In genomic region chr4:169900241-169900845, GRCh38 we compare ENCODE assay signal across 27 cellular contexts.
"Had no signal": no experiment of that assay in that cellular context is flagged by ENCODE, and none has a peak within 500 bp of the region (broad histone marks: within the 10 kb centered on the region; RNA-seq: fewer than 3 reads in every experiment).

No MANE protein-coding gene starts in this region.

- H3K9me3 Mint-ChIP-seq: activated naive CD4-positive, alpha-beta T cell treated with anti-CD3 and anti-CD28 coated beads for 36 hours; activated naive CD8-positive, alpha-beta T cell treated with anti-CD3 and anti-CD28 coated beads, Interleukin-2, amount 10 ng/mL, durations not matched to agents 7 days and 5 days had no signal

- H3K9me3 ChIP-seq: body of pancreas, mucosa of descending colon, sigmoid colon, thoracic aorta, upper lobe of right lung had no signal

- H3K4me1 ChIP-seq: body of pancreas, neural progenitor cell, sigmoid colon, upper lobe of right lung had no signal

- DNase-seq: activated CD4-positive, alpha-beta T cell treated with anti-CD3 and anti-CD28 coated beads for 36 hours; activated CD4-positive, alpha-beta T cell treated with anti-CD3 and anti-CD28 coated beads, Interleukin-2, amount 50 U/mL, for 4 hours; activated CD8-positive, alpha-beta memory T cell treated with anti-CD3 and anti-CD28 coated beads for 24 hours; activated CD8-positive, alpha-beta memory T cell treated with anti-CD3 and anti-CD28 coated beads, Interleukin-2, amount 50 U/mL, for 4 hours; activated effector memory CD4-positive, alpha-beta T cell treated with Interleukin-2 at 50 U/mL for 16 hours; activated naive CD4-positive, alpha-beta T cell treated with anti-CD3 and anti-CD28 coated beads for 36 hours; activated naive CD8-positive, alpha-beta T cell treated with anti-CD3 and anti-CD28 coated beads, Interleukin-2, amount 10 ng/mL, durations not matched to agents 7 days and 5 days; activated T-cell treated with anti-CD3 and anti-CD28 coated beads, Interleukin-2, amount 50 U/mL, for 48 hours; amniotic stem cell; body of pancreas; effector CD8-positive, alpha-beta T cell; foreskin keratinocyte; left colon; mesendoderm; mucosa of descending colon; naive thymus-derived CD4-positive, alpha-beta T cell; posterior cingulate gyrus; sigmoid colon; stimulated activated CD4-positive, alpha-beta T cell treated with anti-CD3 and anti-CD28 coated beads, Interleukin-2, amount 100 ng/mL, for 48 hours; stimulated activated CD8-positive, alpha-beta memory T cell treated with anti-CD3 and anti-CD28 coated beads, Interleukin-4, amount 100 ng/mL, for 48 hours; stimulated activated naive B cell treated with anti-CD40 and anti-IgM and Interleukin-4, amounts not matched to agents 10 μg/mL and 1 μg/mL and 100 μg/mL, for 72 hours; T-helper 9 cell; upper lobe of right lung had no signal

- H3K4me1 Mint-ChIP-seq: activated CD4-positive, alpha-beta T cell treated with anti-CD3 and anti-CD28 coated beads for 36 hours; activated naive CD8-positive, alpha-beta T cell treated with anti-CD3 and anti-CD28 coated beads, Interleukin-2, amount 10 ng/mL, durations not matched to agents 7 days and 5 days; naive thymus-derived CD4-positive, alpha-beta T cell; stimulated activated naive B cell treated with anti-CD40 and anti-IgM and Interleukin-4, amounts not matched to agents 10 μg/mL and 1 μg/mL and 100 μg/mL, for 72 hours had no signal

- H3K36me3 ChIP-seq: neural progenitor cell, sigmoid colon, thoracic aorta, upper lobe of right lung had no signal

- H3K4me3 ChIP-seq: body of pancreas, mucosa of descending colon, neural progenitor cell, sigmoid colon, thoracic aorta, upper lobe of right lung had no signal

- H3K27ac Mint-ChIP-seq: activated CD4-positive, alpha-beta T cell treated with anti-CD3 and anti-CD28 coated beads for 36 hours; activated naive CD4-positive, alpha-beta T cell treated with anti-CD3 and anti-CD28 coated beads for 36 hours; activated naive CD8-positive, alpha-beta T cell treated with anti-CD3 and anti-CD28 coated beads, Interleukin-2, amount 10 ng/mL, durations not matched to agents 7 days and 5 days; dendritic cell treated with granulocyte-macrophage colony-stimulating factor and Interleukin-4, amounts not matched to agents 40 ng/mL and 50 ng/mL, for 4 days; naive thymus-derived CD4-positive, alpha-beta T cell; neural progenitor cell; stimulated activated naive B cell treated with anti-CD40 and anti-IgM and Interleukin-4, amounts not matched to agents 10 μg/mL and 1 μg/mL and 100 μg/mL, for 72 hours; WTC11 had no signal

- H3K27me3 ChIP-seq: body of pancreas, foreskin keratinocyte, neural progenitor cell, sigmoid colon, upper lobe of right lung had no signal

- H3K36me3 Mint-ChIP-seq: activated naive CD8-positive, alpha-beta T cell treated with anti-CD3 and anti-CD28 coated beads, Interleukin-2, amount 10 ng/mL, durations not matched to agents 7 days and 5 days; neural progenitor cell; stimulated activated naive B cell treated with anti-CD40 and anti-IgM and Interleukin-4, amounts not matched to agents 10 μg/mL and 1 μg/mL and 100 μg/mL, for 72 hours; WTC11 had no signal

- H3K27ac ChIP-seq: body of pancreas, foreskin keratinocyte, neural progenitor cell, sigmoid colon, thoracic aorta, upper lobe of right lung had no signal

- H3K4me3 Mint-ChIP-seq: activated CD4-positive, alpha-beta T cell treated with anti-CD3 and anti-CD28 coated beads for 36 hours; activated naive CD4-positive, alpha-beta T cell treated with anti-CD3 and anti-CD28 coated beads for 36 hours; activated naive CD8-positive, alpha-beta T cell treated with anti-CD3 and anti-CD28 coated beads, Interleukin-2, amount 10 ng/mL, durations not matched to agents 7 days and 5 days; dendritic cell treated with granulocyte-macrophage colony-stimulating factor and Interleukin-4, amounts not matched to agents 40 ng/mL and 50 ng/mL, for 4 days; naive thymus-derived CD4-positive, alpha-beta T cell; neural progenitor cell; stimulated activated naive B cell treated with anti-CD40 and anti-IgM and Interleukin-4, amounts not matched to agents 10 μg/mL and 1 μg/mL and 100 μg/mL, for 72 hours; WTC11 had no signal
